In the genomic region with DNA sequence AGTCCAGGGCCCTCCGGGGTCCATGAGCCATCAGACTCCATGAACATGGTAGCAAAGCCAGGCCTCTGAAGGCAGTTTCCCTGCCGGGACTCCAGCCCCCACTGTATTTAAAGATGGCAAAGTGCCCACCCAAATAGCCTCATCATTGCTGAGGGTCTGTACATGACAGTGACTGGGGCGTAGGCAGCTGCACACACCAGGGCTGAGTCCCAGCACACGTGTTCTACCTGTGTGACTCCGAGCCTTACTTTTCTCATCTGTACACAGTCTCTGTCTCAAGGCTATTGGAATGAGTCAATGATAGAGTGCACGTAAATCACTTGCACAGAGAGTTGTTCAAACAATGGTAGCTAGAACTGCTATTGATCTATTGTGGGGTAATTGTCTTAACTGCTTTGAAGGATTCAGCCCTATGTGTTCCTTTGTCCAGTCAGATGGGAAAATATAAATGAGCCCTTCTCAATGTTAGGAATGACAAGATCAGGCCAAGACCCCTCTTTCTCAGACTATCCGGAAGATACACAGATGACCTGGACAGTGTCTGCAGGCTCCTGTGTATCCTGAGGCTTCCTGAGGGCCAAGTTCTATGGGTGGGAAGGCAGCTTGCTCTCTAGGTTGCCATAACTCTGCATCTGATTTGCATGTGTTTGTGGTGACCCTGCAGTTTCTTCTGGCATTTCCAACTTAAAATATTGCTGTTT, we compare ENCODE assay signal across 8 cellular contexts. TPM values are rescaled to one million over a fixed set of nuclear protein-coding genes. Genes with fewer than 3 reads are reported as not detected.
DNase-seq lines count a peak whose midpoint lies in the region; ATAC-seq, FAIRE-seq and TF ChIP-seq lines count a peak whose summit lies in the region.

No MANE protein-coding gene starts in this region.

- H3K4me1 ChIP-seq in uterus = peaks cover 0 to 6% of the 10 kb centered on the region in 2 donors

- peaks cover 2% of the 10 kb centered on the region for H3K9me3 Mint-ChIP-seq in activated naive CD8-positive, alpha-beta T cell treated with anti-CD3 and anti-CD28 coated beads for 36 hours
- no peaks in the 10 kb centered on the region for H3K9me3 Mint-ChIP-seq in neural crest cell

- FAIRE-seq in D721Med (lab: Jason Lieb, UNC) = no peak

- no peaks in the 10 kb centered on the region for H3K27me3 ChIP-seq in uterus

- no peaks in the 10 kb centered on the region for H3K27me3 Mint-ChIP-seq in activated naive CD8-positive, alpha-beta T cell treated with anti-CD3 and anti-CD28 coated beads for 36 hours
- peaks cover 25% of the 10 kb centered on the region for H3K27me3 Mint-ChIP-seq in neural crest cell (ENCODE audit: low read depth)

- H3K27ac ChIP-seq in uterus = no peak overlapping the region

- H3K4me3 ChIP-seq in GM12865 (ENCODE audit: low read depth, low read length) = peak overlapping the region; percentile 94
- H3K4me3 ChIP-seq in uterus = peak overlapping the region in 1 of 2 donors; percentile 42

- H3K27ac Mint-ChIP-seq in activated naive CD8-positive, alpha-beta T cell treated with anti-CD3 and anti-CD28 coated beads for 36 hours = peak overlapping the region; percentile 99
- no peak overlapping the region for H3K27ac Mint-ChIP-seq in neural crest cell (ENCODE audit: unreplicated experiment)

- H3K9me3 ChIP-seq in uterus = no peaks in the 10 kb centered on the region

- no peak for TF ChIP-seq CTCF in GM12865 (IDR thresholded peaks at IDR 0.05; ENCODE audit: insufficient read depth, low read depth, low read length, missing control alignments)
- no peak for TF ChIP-seq CTCF in neural crest cell (conservative IDR thresholded peaks at IDR 0.05)
- no peak for TF ChIP-seq CTCF in D721Med (IDR thresholded peaks at IDR 0.05; ENCODE audit: insufficient read depth, missing control alignments)
- no peak for TF ChIP-seq CTCF in uterus (IDR thresholded peaks at IDR 0.05)

- H3K36me3 Mint-ChIP-seq in activated naive CD8-positive, alpha-beta T cell treated with anti-CD3 and anti-CD28 coated beads for 36 hours = peaks cover 43% of the 10 kb centered on the region
- H3K36me3 Mint-ChIP-seq in neural crest cell (ENCODE audit: low read depth) = no peaks in the 10 kb centered on the region

- TF ChIP-seq POLR2A in uterus (IDR thresholded peaks at IDR 0.05) = no peak

- H3K36me3 ChIP-seq in uterus = no peaks in the 10 kb centered on the region

- peak overlapping the region; percentile 97 for H3K4me3 Mint-ChIP-seq in activated naive CD8-positive, alpha-beta T cell treated with anti-CD3 and anti-CD28 coated beads for 36 hours
- peak overlapping the region; percentile 85 for H3K4me3 Mint-ChIP-seq in neural crest cell

- DNase-seq in GM12865 (ENCODE audit: low read depth) (peak; percentile 65), neural crest cell (ENCODE audit: low read depth, low spot score) (no peak), D721Med (ENCODE audit: insufficient read length, low spot score) (no peak), dermis blood vessel endothelial cell (no peak), uterus (no peak), NCI-H524 treated with DMSO at 0.1 percent for 48 hours (lab: John Stamatoyannopoulos, UW) (no peak)
- no peak for DNase-seq in activated naive CD8-positive, alpha-beta T cell treated with anti-CD3 and anti-CD28 coated beads for 36 hours

- peaks cover 67% of the 10 kb centered on the region for H3K4me1 Mint-ChIP-seq in activated naive CD8-positive, alpha-beta T cell treated with anti-CD3 and anti-CD28 coated beads for 36 hours
- peaks cover 46% of the 10 kb centered on the region for H3K4me1 Mint-ChIP-seq in neural crest cell

- ATAC-seq in HG03565 (IDR thresholded peaks at IDR 0.05; ENCODE audit: unreplicated experiment) = peak; percentile 29

- intact Hi-C loops in uterus (cut with DNase I; ENCODE audit: low total_unique reads) = no loop called here

RNA-seq across cellular contexts. Expression of gene RASSF5, which starts 48.9 kb away (rescaled TPM):
- 100 to 1,000 TPM; 223 to 226 TPM for total RNA-seq in activated naive CD8-positive, alpha-beta T cell treated with anti-CD3 and anti-CD28 coated beads for 36 hours
- 1.2 and 1.4 TPM in 2 replicates for total RNA-seq in neural crest cell
- 0.33 and 0.51 TPM in 2 replicates for total RNA-seq in dermis blood vessel endothelial cell
- total RNA-seq in uterus = 1 to 10 TPM in 3 of 4 donors, under 1 TPM in 1; 0.77 to 5.3 (median 3.2) TPM

RNA-seq across cellular contexts. Expression of gene EIF2D, which starts 56.1 kb away (rescaled TPM):
- 100 to 1,000 TPM; 112 to 113 TPM for total RNA-seq in activated naive CD8-positive, alpha-beta T cell treated with anti-CD3 and anti-CD28 coated beads for 36 hours
- total RNA-seq in neural crest cell (37.5 and 38.2 TPM in 2 replicates), dermis blood vessel endothelial cell (66.1 and 69.9 TPM in 2 replicates), uterus (100 to 1,000 TPM in 1 of 4 donors, 10 to 100 TPM in 3; 19.1 to 106 (median 54.2) TPM)

Comparison
In these comparisons a context has a peak if more than half of its experiments do, and no peak if none do; other contexts are left out.
1. RNA of gene RASSF5, which starts 48.9 kb away (total RNA-seq): 223 to 226 TPM in activated naive CD8-positive, alpha-beta T cell treated with anti-CD3 and anti-CD28 coated beads for 36 hours; 0.77 to 5.3 TPM in uterus, 1.2 to 1.4 TPM in neural crest cell and 0.33 to 0.51 TPM in dermis blood vessel endothelial cell; every median in the first group is over 10 times any median in the second.